Comparison of ENCODE assay signal across 7 cellular contexts in the genomic region with DNA sequence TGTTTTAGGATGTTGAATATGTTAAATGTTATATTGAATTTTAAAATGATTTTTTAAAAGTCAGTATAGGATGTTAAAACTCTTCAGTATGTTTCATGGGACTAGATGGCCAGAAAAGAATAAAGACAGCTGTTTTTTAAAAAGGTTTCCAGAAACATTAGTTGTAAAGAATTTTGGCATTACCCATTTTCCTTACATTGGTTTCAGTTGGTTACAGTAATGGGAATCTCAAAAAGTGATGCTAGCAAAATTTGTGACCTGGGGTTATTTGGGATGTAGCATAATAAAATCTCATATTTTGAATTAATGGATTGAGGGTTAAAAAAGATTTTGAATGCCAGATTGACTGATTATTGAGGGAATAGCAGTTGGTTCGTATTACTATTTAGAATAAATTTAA.
"Had no signal": no experiment of that assay in that cellular context is flagged by ENCODE, and none has a peak within 500 bp of the region (broad histone marks: within the 10 kb centered on the region; RNA-seq: fewer than 3 reads in every experiment).

No MANE protein-coding gene starts in this region.

- DNase-seq: GOT3, H7, IMR-90, KG1 had no signal

- FAIRE-seq: HTR-8/SVneo, K562 had no signal

- H3K4me1 ChIP-seq: HAP-1 had no signal

- H3K4me3 ChIP-seq: HAP-1, K562 had no signal

- H3K9me3 ChIP-seq: HAP-1 had no signal
